Comparison of ENCODE assay signal across 1 cellular context in the genomic region with DNA sequence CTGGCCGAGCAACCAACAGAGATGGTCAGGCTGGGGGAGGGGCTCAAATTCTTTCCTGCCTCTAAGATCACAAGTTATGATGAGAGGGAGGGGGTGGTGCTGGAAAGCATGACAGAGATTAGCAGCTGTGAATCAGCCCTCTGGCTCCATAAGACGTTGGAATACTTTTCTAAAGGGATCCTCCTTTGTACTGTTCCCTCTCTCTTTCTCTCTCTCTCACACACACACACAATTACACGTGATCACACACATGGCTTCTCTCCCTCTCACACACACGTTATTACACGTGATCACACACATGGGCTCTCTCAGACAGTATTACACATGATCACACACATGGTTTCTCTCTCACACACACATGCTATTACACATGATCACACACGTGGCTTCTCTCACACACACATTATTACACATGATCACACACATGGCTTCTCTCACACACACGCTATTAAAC.
TF ChIP-seq lines count a peak whose summit lies in the region.

A gene with protein sequence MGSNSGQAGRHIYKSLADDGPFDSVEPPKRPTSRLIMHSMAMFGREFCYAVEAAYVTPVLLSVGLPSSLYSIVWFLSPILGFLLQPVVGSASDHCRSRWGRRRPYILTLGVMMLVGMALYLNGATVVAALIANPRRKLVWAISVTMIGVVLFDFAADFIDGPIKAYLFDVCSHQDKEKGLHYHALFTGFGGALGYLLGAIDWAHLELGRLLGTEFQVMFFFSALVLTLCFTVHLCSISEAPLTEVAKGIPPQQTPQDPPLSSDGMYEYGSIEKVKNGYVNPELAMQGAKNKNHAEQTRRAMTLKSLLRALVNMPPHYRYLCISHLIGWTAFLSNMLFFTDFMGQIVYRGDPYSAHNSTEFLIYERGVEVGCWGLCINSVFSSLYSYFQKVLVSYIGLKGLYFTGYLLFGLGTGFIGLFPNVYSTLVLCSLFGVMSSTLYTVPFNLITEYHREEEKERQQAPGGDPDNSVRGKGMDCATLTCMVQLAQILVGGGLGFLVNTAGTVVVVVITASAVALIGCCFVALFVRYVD (minus strand): TSS at position 23 of the 454 bp plus-strand sequence. CDS start 110 bp downstream, outside the sequence.

TF ChIP-seq in K562, 482 proteins besides CTCF, POLR2A, EP300 and RAD21 (continued from another document):
- TF ChIP-seq, protein P1, sequence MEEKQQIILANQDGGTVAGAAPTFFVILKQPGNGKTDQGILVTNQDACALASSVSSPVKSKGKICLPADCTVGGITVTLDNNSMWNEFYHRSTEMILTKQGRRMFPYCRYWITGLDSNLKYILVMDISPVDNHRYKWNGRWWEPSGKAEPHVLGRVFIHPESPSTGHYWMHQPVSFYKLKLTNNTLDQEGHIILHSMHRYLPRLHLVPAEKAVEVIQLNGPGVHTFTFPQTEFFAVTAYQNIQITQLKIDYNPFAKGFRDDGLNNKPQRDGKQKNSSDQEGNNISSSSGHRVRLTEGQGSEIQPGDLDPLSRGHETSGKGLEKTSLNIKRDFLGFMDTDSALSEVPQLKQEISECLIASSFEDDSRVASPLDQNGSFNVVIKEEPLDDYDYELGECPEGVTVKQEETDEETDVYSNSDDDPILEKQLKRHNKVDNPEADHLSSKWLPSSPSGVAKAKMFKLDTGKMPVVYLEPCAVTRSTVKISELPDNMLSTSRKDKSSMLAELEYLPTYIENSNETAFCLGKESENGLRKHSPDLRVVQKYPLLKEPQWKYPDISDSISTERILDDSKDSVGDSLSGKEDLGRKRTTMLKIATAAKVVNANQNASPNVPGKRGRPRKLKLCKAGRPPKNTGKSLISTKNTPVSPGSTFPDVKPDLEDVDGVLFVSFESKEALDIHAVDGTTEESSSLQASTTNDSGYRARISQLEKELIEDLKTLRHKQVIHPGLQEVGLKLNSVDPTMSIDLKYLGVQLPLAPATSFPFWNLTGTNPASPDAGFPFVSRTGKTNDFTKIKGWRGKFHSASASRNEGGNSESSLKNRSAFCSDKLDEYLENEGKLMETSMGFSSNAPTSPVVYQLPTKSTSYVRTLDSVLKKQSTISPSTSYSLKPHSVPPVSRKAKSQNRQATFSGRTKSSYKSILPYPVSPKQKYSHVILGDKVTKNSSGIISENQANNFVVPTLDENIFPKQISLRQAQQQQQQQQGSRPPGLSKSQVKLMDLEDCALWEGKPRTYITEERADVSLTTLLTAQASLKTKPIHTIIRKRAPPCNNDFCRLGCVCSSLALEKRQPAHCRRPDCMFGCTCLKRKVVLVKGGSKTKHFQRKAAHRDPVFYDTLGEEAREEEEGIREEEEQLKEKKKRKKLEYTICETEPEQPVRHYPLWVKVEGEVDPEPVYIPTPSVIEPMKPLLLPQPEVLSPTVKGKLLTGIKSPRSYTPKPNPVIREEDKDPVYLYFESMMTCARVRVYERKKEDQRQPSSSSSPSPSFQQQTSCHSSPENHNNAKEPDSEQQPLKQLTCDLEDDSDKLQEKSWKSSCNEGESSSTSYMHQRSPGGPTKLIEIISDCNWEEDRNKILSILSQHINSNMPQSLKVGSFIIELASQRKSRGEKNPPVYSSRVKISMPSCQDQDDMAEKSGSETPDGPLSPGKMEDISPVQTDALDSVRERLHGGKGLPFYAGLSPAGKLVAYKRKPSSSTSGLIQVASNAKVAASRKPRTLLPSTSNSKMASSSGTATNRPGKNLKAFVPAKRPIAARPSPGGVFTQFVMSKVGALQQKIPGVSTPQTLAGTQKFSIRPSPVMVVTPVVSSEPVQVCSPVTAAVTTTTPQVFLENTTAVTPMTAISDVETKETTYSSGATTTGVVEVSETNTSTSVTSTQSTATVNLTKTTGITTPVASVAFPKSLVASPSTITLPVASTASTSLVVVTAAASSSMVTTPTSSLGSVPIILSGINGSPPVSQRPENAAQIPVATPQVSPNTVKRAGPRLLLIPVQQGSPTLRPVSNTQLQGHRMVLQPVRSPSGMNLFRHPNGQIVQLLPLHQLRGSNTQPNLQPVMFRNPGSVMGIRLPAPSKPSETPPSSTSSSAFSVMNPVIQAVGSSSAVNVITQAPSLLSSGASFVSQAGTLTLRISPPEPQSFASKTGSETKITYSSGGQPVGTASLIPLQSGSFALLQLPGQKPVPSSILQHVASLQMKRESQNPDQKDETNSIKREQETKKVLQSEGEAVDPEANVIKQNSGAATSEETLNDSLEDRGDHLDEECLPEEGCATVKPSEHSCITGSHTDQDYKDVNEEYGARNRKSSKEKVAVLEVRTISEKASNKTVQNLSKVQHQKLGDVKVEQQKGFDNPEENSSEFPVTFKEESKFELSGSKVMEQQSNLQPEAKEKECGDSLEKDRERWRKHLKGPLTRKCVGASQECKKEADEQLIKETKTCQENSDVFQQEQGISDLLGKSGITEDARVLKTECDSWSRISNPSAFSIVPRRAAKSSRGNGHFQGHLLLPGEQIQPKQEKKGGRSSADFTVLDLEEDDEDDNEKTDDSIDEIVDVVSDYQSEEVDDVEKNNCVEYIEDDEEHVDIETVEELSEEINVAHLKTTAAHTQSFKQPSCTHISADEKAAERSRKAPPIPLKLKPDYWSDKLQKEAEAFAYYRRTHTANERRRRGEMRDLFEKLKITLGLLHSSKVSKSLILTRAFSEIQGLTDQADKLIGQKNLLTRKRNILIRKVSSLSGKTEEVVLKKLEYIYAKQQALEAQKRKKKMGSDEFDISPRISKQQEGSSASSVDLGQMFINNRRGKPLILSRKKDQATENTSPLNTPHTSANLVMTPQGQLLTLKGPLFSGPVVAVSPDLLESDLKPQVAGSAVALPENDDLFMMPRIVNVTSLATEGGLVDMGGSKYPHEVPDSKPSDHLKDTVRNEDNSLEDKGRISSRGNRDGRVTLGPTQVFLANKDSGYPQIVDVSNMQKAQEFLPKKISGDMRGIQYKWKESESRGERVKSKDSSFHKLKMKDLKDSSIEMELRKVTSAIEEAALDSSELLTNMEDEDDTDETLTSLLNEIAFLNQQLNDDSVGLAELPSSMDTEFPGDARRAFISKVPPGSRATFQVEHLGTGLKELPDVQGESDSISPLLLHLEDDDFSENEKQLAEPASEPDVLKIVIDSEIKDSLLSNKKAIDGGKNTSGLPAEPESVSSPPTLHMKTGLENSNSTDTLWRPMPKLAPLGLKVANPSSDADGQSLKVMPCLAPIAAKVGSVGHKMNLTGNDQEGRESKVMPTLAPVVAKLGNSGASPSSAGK (IDR thresholded peaks at IDR 0.05) = peak; percentile 65; the same call in 1 of the 2 replicates
- TF ChIP-seq ELF4 (CRISPR knock-in tag; IDR thresholded peaks at IDR 0.05) = peak; percentile 63; the same call in 1 of the 2 replicates
- TF ChIP-seq TAF9B (IDR thresholded peaks at IDR 0.05; ENCODE audit: partially characterized antibody) = peak; percentile 16
- TF ChIP-seq ATF1 (CRISPR knock-in tag; IDR thresholded peaks at IDR 0.05) = no peak
- TF ChIP-seq ATF1 (tag; IDR thresholded peaks at IDR 0.05) = peak; percentile 30; the same call in 1 of the 2 replicates
- no peak for TF ChIP-seq HDAC2 (IDR thresholded peaks at IDR 0.05)
- peak; percentile 41; the same call in 1 of the 2 replicates for TF ChIP-seq BHLHE40 (IDR thresholded peaks at IDR 0.05; ENCODE audit: low read length)
- TF ChIP-seq TAL1 (IDR thresholded peaks at IDR 0.05) = peak; percentile 27; the same call in 1 of the 2 replicates
